Comparison of ENCODE assay signal across 8 cellular contexts in the genomic region with DNA sequence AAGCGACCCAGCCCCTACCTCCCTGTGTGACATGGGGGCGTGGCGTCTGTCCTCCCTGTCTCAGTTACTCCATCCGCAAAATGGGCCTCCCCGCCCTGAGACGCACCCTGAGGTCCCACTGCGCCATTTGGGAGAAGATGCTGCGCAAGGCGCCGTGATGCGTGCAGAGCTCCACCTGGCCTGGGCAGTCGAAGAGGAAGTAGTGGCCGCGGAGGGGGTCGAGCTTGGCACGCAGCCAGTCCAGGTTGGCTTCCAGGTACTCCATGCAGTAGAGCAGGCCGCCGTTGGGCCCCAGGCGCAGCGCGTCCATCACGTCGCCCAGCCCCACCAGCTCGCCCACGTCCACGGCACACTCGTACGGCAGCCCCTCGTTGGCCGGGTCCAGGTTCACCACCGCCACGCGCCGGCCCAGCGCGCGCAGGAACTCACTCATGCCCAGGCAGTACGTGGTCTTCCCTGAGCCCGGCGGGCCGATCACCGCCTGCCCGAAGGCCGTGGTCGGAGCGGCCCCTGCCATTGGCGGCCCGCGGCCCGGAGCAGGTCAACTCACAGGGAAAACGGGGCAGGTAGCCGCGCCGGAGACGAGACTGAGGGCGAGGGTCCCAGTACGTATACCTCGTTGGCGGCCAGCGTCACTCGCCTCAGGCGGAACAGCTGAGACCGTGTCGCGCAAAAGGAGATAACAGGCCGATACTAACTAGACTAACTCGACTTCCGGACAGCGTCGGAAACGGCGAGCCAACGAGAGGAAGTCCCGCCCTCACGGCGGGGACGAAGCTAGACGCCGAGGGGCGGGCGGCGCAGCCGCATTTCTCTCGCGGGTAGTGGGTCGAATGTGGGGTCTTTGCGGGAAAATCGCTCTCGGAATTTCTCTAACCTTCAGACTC. TPM values are rescaled to one million over a fixed set of nuclear protein-coding genes. Genes with fewer than 3 reads are reported as not detected.
DNase-seq lines count a peak whose midpoint lies in the region; ATAC-seq and TF ChIP-seq lines count a peak whose summit lies in the region.

A gene (minus strand): TSS at position 704 of the 887 bp plus-strand sequence. CDS start 187 bp downstream, at position 517.

- peak within 1 kb of the TSS; percentile 31 to 95 (median 85) for H3K27ac ChIP-seq in dorsolateral prefrontal cortex

- peaks cover 37% of the 10 kb centered on the region for H3K36me3 Mint-ChIP-seq in activated CD4-positive, alpha-beta memory T cell treated with anti-CD3 and anti-CD28 coated beads for 36 hours

- no peaks in the 10 kb centered on the region for H3K9me3 Mint-ChIP-seq in activated CD4-positive, alpha-beta memory T cell treated with anti-CD3 and anti-CD28 coated beads for 36 hours

- TF ChIP-seq POLR2A in lower leg skin (IDR thresholded peaks at IDR 0.05): no peak

- ATAC-seq in GM19035 (IDR thresholded peaks at IDR 0.05; ENCODE audit: unreplicated experiment) (peak; percentile 89), HG03342 (IDR thresholded peaks at IDR 0.05; ENCODE audit: unreplicated experiment) (peak; percentile 85)

- H3K27me3 Mint-ChIP-seq in activated CD4-positive, alpha-beta memory T cell treated with anti-CD3 and anti-CD28 coated beads for 36 hours: no peaks in the 10 kb centered on the region

- CTCF ChIA-PET in activated CD4-positive, alpha-beta memory T cell treated with anti-CD3 and anti-CD28 coated beads for 36 hours (lab: Charles Lee): interaction anchor here (0.6 to 1.9 kb wide), 10 partner anchors 10 to 352 kb away, joined by 3 to 15 read pairs (median 4); a partner anchor contains a TSS

- 1% methylated on average over 37 to 66 of the region's 89 CpGs for WGBS in lower leg skin, 2 donors

- peak in 12 of 56 donors; percentile 5 to 27 (median 21) for TF ChIP-seq CTCF in dorsolateral prefrontal cortex (IDR thresholded peaks at IDR 0.05 in 54 of 56, conservative IDR thresholded peaks at IDR 0.05 in 2 of 56; ENCODE audit: low read depth in 1 of 56, partially characterized antibody in 56 of 56)
- no peak for TF ChIP-seq CTCF in lower leg skin (IDR thresholded peaks at IDR 0.05)

- H3K27me3 ChIP-seq in dorsolateral prefrontal cortex: no peaks in the 10 kb centered on the region

- peak; percentile 91 for DNase-seq in Ammon's horn (ENCODE audit: low spot score)
- DNase-seq in NCI-H69 (lab: John Stamatoyannopoulos, UW): peak; percentile 85
- DNase-seq in activated CD4-positive, alpha-beta memory T cell treated with anti-CD3 and anti-CD28 coated beads for 36 hours: peak; percentile 86
- peak; percentile 69 to 90 (median 84) for DNase-seq in dorsolateral prefrontal cortex
- DNase-seq in lower leg skin (ENCODE audit: low spot score in 2 of 2): peak; percentile 73 to 94
- DNase-seq in stimulated activated CD4-positive, alpha-beta T cell treated with anti-CD3 and anti-CD28 coated beads, Interleukin-4, amount 100 ng/mL, for 4 hours: peak; percentile 72 to 74

- peak within 1 kb of the TSS; percentile 85 for H3K27ac Mint-ChIP-seq in activated CD4-positive, alpha-beta memory T cell treated with anti-CD3 and anti-CD28 coated beads for 36 hours

- peak within 1 kb of the TSS; percentile 90 for H3K4me3 Mint-ChIP-seq in activated CD4-positive, alpha-beta memory T cell treated with anti-CD3 and anti-CD28 coated beads for 36 hours

- POLR2A ChIA-PET in activated CD4-positive, alpha-beta memory T cell treated with anti-CD3 and anti-CD28 coated beads for 36 hours (lab: Charles Lee): interaction anchor here (0.6 to 2.8 kb wide), 9 partner anchors 8 to 389 kb away, joined by 3 to 33 read pairs (median 4); a partner anchor contains a TSS

- H3K4me1 Mint-ChIP-seq in activated CD4-positive, alpha-beta memory T cell treated with anti-CD3 and anti-CD28 coated beads for 36 hours (ENCODE audit: low read depth): peaks cover 36% of the 10 kb centered on the region

- intact Hi-C loops in activated CD4-positive, alpha-beta memory T cell treated with anti-CD3 and anti-CD28 coated beads for 36 hours (cut with micrococcal nuclease): no loop called here
- intact Hi-C loops in dorsolateral prefrontal cortex (cut with DNase I) (no loop called here), lower leg skin (cut with DNase I; ENCODE audit: low total_unique reads) (loop anchor here (5.0 kb wide), 1 partner anchor 93 kb away; no protein-coding TSS in a partner anchor)

- H3K4me3 ChIP-seq in dorsolateral prefrontal cortex (peak within 1 kb of the TSS; percentile 68 to 100 (median 95)), lower leg skin (ENCODE audit: low read depth, poor library complexity, severe bottlenecking) (peak within 1 kb of the TSS; percentile 72)

RNA-seq across cellular contexts. Expression of the gene that starts here (rescaled TPM):
- total RNA-seq in activated CD4-positive, alpha-beta memory T cell treated with anti-CD3 and anti-CD28 coated beads for 36 hours: 10 to 100 TPM; 35.4 to 38.3 TPM
- total RNA-seq in dorsolateral prefrontal cortex: 10 to 100 TPM; 18.8 to 40.5 (median 26.6) TPM
- total RNA-seq in lower leg skin: 10 to 100 TPM; 12.3 to 24.5 (median 16.4) TPM

Comparison
In these comparisons a context has a peak if more than half of its experiments do, and no peak if none do; other contexts are left out.
1. Peak in every context shown above with its lines: DNase-seq, ATAC-seq, H3K4me3 ChIP-seq and H3K27ac ChIP-seq.